ENCODE assay signal across 8 cellular contexts in genomic region chr17:18816489-18817371, GRCh38. TPM values are rescaled to one million over a fixed set of nuclear protein-coding genes. Genes with fewer than 3 reads are reported as not detected.
DNase-seq lines count a peak whose midpoint lies in the region; ATAC-seq, FAIRE-seq and TF ChIP-seq lines count a peak whose summit lies in the region.
"Not testable (repeated sequence)": the region's sequence is repeated elsewhere in the genome, so short reads cannot be mapped to it uniquely, and the experiment has no call there.

No MANE protein-coding gene starts in this region.

- POLR2A ChIA-PET in BJ (lab: Charles Lee) = not testable (repeated sequence)

- not testable (repeated sequence) for H3K36me3 Mint-ChIP-seq in activated T-helper 17 cell treated with anti-CD3 and anti-CD28 coated beads, Interleukin-2, amount 50 U/mL, for 72 hours (ENCODE audit: low read depth)

- 36% methylated on average over 6 of the region's 9 CpGs for WGBS in right lobe of liver (ENCODE audit: insufficient coverage, low coverage, low lambda C conversion rate, missing lambda C conversion rate)
- WGBS in spleen, 5 donors = 48 to 63% (median 51%) methylated on average over 8 to 9 of the region's 9 CpGs

- TF ChIP-seq CTCF in BJ (IDR thresholded peaks at IDR 0.05; ENCODE audit: insufficient read depth, low read depth, low read length) (peak; percentile 56), epithelial cell of proximal tubule (conservative IDR thresholded peaks at IDR 0.05; ENCODE audit: low read depth, low read length) (peak; percentile 57), right lobe of liver (IDR thresholded peaks at IDR 0.05) (peak; percentile 59 to 68 (median 64)), spleen (IDR thresholded peaks at IDR 0.05 in 8 of 11, conservative IDR thresholded peaks at IDR 0.05 in 3 of 11) (peak; percentile 28 to 90 (median 71))

- not testable (repeated sequence) for H3K9me3 Mint-ChIP-seq in activated T-helper 17 cell treated with anti-CD3 and anti-CD28 coated beads, Interleukin-2, amount 50 U/mL, for 72 hours

- CTCF ChIA-PET in BJ (lab: Yijun Ruan, JAX) = interaction anchor here (1.0 to 1.7 kb wide), 2 partner anchors 36 to 144 kb away, joined by 3 to 5 read pairs; no protein-coding TSS in a partner anchor

- FAIRE-seq in GM19239 (lab: Jason Lieb, UNC) = peak; percentile 60

- H3K4me1 Mint-ChIP-seq in activated T-helper 17 cell treated with anti-CD3 and anti-CD28 coated beads, Interleukin-2, amount 50 U/mL, for 72 hours = not testable (repeated sequence)

- not testable (repeated sequence) for H3K27ac Mint-ChIP-seq in activated T-helper 17 cell treated with anti-CD3 and anti-CD28 coated beads, Interleukin-2, amount 50 U/mL, for 72 hours

- H3K36me3 ChIP-seq in BJ (ENCODE audit: control insufficient read depth, insufficient read depth, low read length); SJCRH30; right lobe of liver; spleen: not testable (repeated sequence)

- intact Hi-C loops in right lobe of liver (cut with DNase I); spleen (cut with DNase I; ENCODE audit: low total_unique reads): not testable (repeated sequence)

- DNase-seq in BJ (ENCODE audit: low read depth) = peak; percentile 13
- not testable (repeated sequence) for DNase-seq in GM19239 (ENCODE audit: insufficient read length, low spot score); right lobe of liver; spleen
- peak; percentile 86 for DNase-seq in NCI-H1694 (lab: John Stamatoyannopoulos, UW)
- peak; percentile 83 to 90 for DNase-seq in SJCRH30
- DNase-seq in epithelial cell of proximal tubule (ENCODE audit: low read depth) = peak; percentile 25

- H3K4me1 ChIP-seq in SJCRH30, right lobe of liver, spleen: not testable (repeated sequence)

- not testable (repeated sequence) for H3K27ac ChIP-seq in SJCRH30, right lobe of liver, spleen

- H3K9me3 ChIP-seq in SJCRH30 (replicated peaks); right lobe of liver; spleen: not testable (repeated sequence)

- H3K4me3 ChIP-seq in BJ (ENCODE audit: low read depth, low read length); SJCRH30; epithelial cell of proximal tubule (ENCODE audit: low read depth, low read length); right lobe of liver; spleen: not testable (repeated sequence)

- ATAC-seq in activated T-helper 17 cell treated with anti-CD3 and anti-CD28 coated beads, Interleukin-2, amount 50 U/mL, for 72 hours (replicated peaks) = peak; percentile 57
- peak; percentile 82 to 91 (median 84) for ATAC-seq in right lobe of liver

- H3K4me3 Mint-ChIP-seq in activated T-helper 17 cell treated with anti-CD3 and anti-CD28 coated beads, Interleukin-2, amount 50 U/mL, for 72 hours = not testable (repeated sequence)

- TF ChIP-seq POLR2A in right lobe of liver (IDR thresholded peaks at IDR 0.05); spleen (IDR thresholded peaks at IDR 0.05): not testable (repeated sequence)

- H3K27me3 ChIP-seq in BJ (ENCODE audit: control insufficient read depth, insufficient read depth, low read length); SJCRH30; right lobe of liver; spleen (replicated peaks in 1 of 7): not testable (repeated sequence)

- not testable (repeated sequence) for H3K27me3 Mint-ChIP-seq in activated T-helper 17 cell treated with anti-CD3 and anti-CD28 coated beads, Interleukin-2, amount 50 U/mL, for 72 hours

RNA-seq across cellular contexts. Expression of gene TVP23B, which starts 35.7 kb away (rescaled TPM):
- polyA plus RNA-seq in BJ (2011; rRNA removed) (19.1 and 54.6 TPM in 2 replicates), spleen (10 to 100 TPM; 16.3 to 17.9 (median 17.2) TPM)
- polyA minus RNA-seq in BJ (2011; rRNA and poly(A)+ RNA removed) = 23.8 and 24.0 TPM in 2 replicates
- 82.2 and 97.5 TPM in 2 replicates for total RNA-seq in SJCRH30 (2014; rRNA removed; shearing (Covaris generic))
- total RNA-seq in activated T-helper 17 cell treated with anti-CD3 and anti-CD28 coated beads, Interleukin-2, amount 50 U/mL, for 72 hours = 10 to 100 TPM; 30.0 to 30.8 TPM
- total RNA-seq in epithelial cell of proximal tubule (28.6 and 34.6 TPM in 2 replicates), right lobe of liver (10 to 100 TPM; 19.5 to 26.5 (median 22.4) TPM), spleen (10 to 100 TPM; 25.2 to 40.5 (median 33.1) TPM)

RNA-seq across cellular contexts. Expression of gene PRPSAP2, which starts 41.2 kb away (rescaled TPM):
- polyA plus RNA-seq in BJ (2011; rRNA removed) (13.0 and 16.6 TPM in 2 replicates), spleen (10 to 100 TPM; 26.3 to 31.4 (median 27.1) TPM)
- 11.3 and 11.9 TPM in 2 replicates for polyA minus RNA-seq in BJ (2011; rRNA and poly(A)+ RNA removed)
- 184 and 187 TPM in 2 replicates for total RNA-seq in SJCRH30 (2014; rRNA removed; shearing (Covaris generic))
- 10 to 100 TPM; 34.9 to 35.2 TPM for total RNA-seq in activated T-helper 17 cell treated with anti-CD3 and anti-CD28 coated beads, Interleukin-2, amount 50 U/mL, for 72 hours
- total RNA-seq in epithelial cell of proximal tubule (20.5 and 30.2 TPM in 2 replicates), right lobe of liver (10 to 100 TPM; 15.8 to 19.7 (median 16.6) TPM), spleen (10 to 100 TPM; 27.5 to 44.8 (median 32.1) TPM)
